In the genomic region with DNA sequence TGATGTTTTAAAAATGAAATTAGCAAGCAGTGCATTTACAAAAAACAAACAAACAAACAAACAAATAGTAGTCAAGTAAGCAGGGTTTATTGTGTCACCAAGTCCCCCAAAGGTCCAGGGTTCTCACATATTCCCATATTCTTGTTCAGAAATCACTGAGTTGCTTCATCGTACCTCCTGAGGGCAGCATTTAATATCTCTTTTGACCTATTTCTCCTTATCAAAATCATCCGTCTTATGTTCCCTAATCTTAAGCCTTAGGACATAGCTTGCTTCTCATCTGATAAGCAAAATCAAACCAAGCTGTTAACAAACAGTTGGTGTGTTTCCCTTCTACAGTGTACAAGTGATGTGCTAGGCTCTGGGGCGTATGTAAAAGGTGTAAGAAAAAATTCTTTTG, we compare ENCODE assay signal across 11 cellular contexts.
"Had no signal": no experiment of that assay in that cellular context is flagged by ENCODE, and none has a peak within 500 bp of the region (broad histone marks: within the 10 kb centered on the region; RNA-seq: fewer than 3 reads in every experiment).

No MANE protein-coding gene starts in this region.

- H3K36me3 ChIP-seq: right atrium auricular region, tibial artery had no signal

- DNase-seq: activated B cell treated with CpG ODN at 0.5 μM for 24 hours; activated CD4-positive, alpha-beta T cell treated with anti-CD3 and anti-CD28 coated beads, Interleukin-2, amount 50 U/mL, for 1 hour; activated naive CD4-positive, alpha-beta T cell treated with anti-CD3 and anti-CD28 coated beads, Interleukin-2, amount 10 ng/mL, durations not matched to agents 7 days and 5 days; body of pancreas; central memory CD4-positive, alpha-beta T cell; hypothalamus; naive B cell; T1000; tibial artery had no signal

- H3K4me1 ChIP-seq: body of pancreas had no signal

- H3K27me3 ChIP-seq: body of pancreas, right atrium auricular region, tibial artery had no signal

- H3K9me3 ChIP-seq: body of pancreas, tibial artery had no signal

- H3K27ac ChIP-seq: body of pancreas, right atrium auricular region, tibial artery had no signal

- ATAC-seq: body of pancreas; stimulated activated effector memory CD8-positive, alpha-beta T cell treated with anti-CD3 and anti-CD28 coated beads, Interleukin-12 subunit alpha, Interleukin-12 subunit beta, amount 100 ng/mL, for 72 hours had no signal

- H3K4me3 ChIP-seq: body of pancreas, right atrium auricular region, tibial artery had no signal
